20 cellular contexts compared by ENCODE assay signal in genomic region chr1:215819114-215819513, GRCh38.
DNase-seq lines count a peak whose midpoint lies in the region; ATAC-seq and TF ChIP-seq lines count a peak whose summit lies in the region.
"Had no signal": no experiment of that assay in that cellular context is flagged by ENCODE, and none has a peak within 500 bp of the region (broad histone marks: within the 10 kb centered on the region; RNA-seq: fewer than 3 reads in every experiment).

No MANE protein-coding gene starts in this region.

- no peak for TF ChIP-seq CTCF in transverse colon (IDR thresholded peaks at IDR 0.05)

- no peaks in the 10 kb centered on the region for H3K79me1 ChIP-seq in mesenchymal stem cell (replicated peaks; ENCODE audit: low read length, poor library complexity, severe bottlenecking)

- H4K91ac ChIP-seq in mesenchymal stem cell (ENCODE audit: low read length) = no peak overlapping the region

- no peak overlapping the region for H3K9ac ChIP-seq in mesenchymal stem cell (ENCODE audit: low read length)
- H3K9ac ChIP-seq: KMS-11 had no signal

- no peak overlapping the region for H3K23ac ChIP-seq in mesenchymal stem cell (ENCODE audit: low read length in 2 of 2)

- no peak for TF ChIP-seq POLR2A in transverse colon (IDR thresholded peaks at IDR 0.05)

- H2AK5ac ChIP-seq in mesenchymal stem cell (ENCODE audit: low read length, severe bottlenecking) = no peak overlapping the region

- intact Hi-C loops in transverse colon (cut with DNase I; ENCODE audit: low total_unique reads) (no loop called here), left colon (cut with DNase I, micrococcal nuclease) (no loop called here)

- no peaks in the 10 kb centered on the region for H3K36me3 ChIP-seq in mesenchymal stem cell (ENCODE audit: control insufficient read depth in 1 of 2, insufficient read depth in 2 of 2, low read depth in 1 of 2, low read length in 2 of 2)
- H3K36me3 ChIP-seq in transverse colon = no peaks in the 10 kb centered on the region
- H3K36me3 ChIP-seq: SJSA1 had no signal

- no peak for TF ChIP-seq EP300 in transverse colon (IDR thresholded peaks at IDR 0.05; ENCODE audit: low read depth)

- WGBS in mesenchymal stem cell = no CpG with 5 or more reads among the region's 2 CpGs
- 50 to 65% methylated on average over 2 of the region's 2 CpGs for WGBS in transverse colon (ENCODE audit: low coverage in 1 of 2), 2 donors

- no peak for ATAC-seq in left colon
- ATAC-seq: HepG2, Panc1 had no signal

- no peak overlapping the region for H3K4me3 ChIP-seq in mesenchymal stem cell (ENCODE audit: insufficient read depth in 1 of 2, low read depth in 1 of 2, low read length in 2 of 2)
- no peak overlapping the region for H3K4me3 ChIP-seq in transverse colon
- H3K4me3 ChIP-seq: SJSA1 had no signal

- H3K27me3 ChIP-seq in mesenchymal stem cell (ENCODE audit: control insufficient read depth in 1 of 2, insufficient read depth in 1 of 2, low read length in 2 of 2) (no peaks in the 10 kb centered on the region), transverse colon (no peaks in the 10 kb centered on the region)
- H3K27me3 ChIP-seq: SJSA1 had no signal

- H3K4ac ChIP-seq in mesenchymal stem cell (ENCODE audit: low read depth in 1 of 2, low read length in 2 of 2) = no peak overlapping the region

- H2BK5ac ChIP-seq in mesenchymal stem cell (ENCODE audit: low read depth, low read length, poor library complexity, severe bottlenecking) = no peak overlapping the region

- H2BK120ac ChIP-seq in mesenchymal stem cell (ENCODE audit: low read depth, low read length) = no peak overlapping the region

- H3K27ac ChIP-seq in mesenchymal stem cell (ENCODE audit: low read length, poor library complexity, severe bottlenecking) = no peak overlapping the region
- H3K27ac ChIP-seq in transverse colon = no peak overlapping the region
- H3K27ac ChIP-seq: 22Rv1, KMS-11, SJSA1 had no signal

- DNase-seq in A172 (ENCODE audit: low spot score) (peak; percentile 29), HCEC 1CT (peak; percentile 35), astrocyte of the hippocampus (ENCODE audit: low read depth, low spot score) (peak; percentile 17), mesenchymal stem cell (peak; percentile 12), NCI-H1048 (lab: John Stamatoyannopoulos, UW) (no peak), transverse colon (no peak), NAMALWA (ENCODE audit: low spot score) (no peak), left colon (no peak)
- DNase-seq: Caco-2; CD4-positive, alpha-beta T cell; NCI-H1436 treated with DMSO at 0.1 percent for 48 hours; NCI-H2029 treated with DMSO at 0.1 percent for 48 hours; NCI-H2171 treated with DMSO at 0.1 percent for 48 hours; NCI-H446 treated with DMSO at 0.1 percent for 48 hours; NCI-H69 had no signal

- H3K4me1 ChIP-seq in mesenchymal stem cell (ENCODE audit: control insufficient read depth, insufficient read depth, low read depth, low read length) (no peaks in the 10 kb centered on the region), transverse colon (no peaks in the 10 kb centered on the region)
- H3K4me1 ChIP-seq: Caco-2, SJSA1 had no signal

- no peak overlapping the region for H2BK15ac ChIP-seq in mesenchymal stem cell (ENCODE audit: low read depth, poor library complexity, severe bottlenecking)

- H2BK12ac ChIP-seq in mesenchymal stem cell (ENCODE audit: low read length in 2 of 2) = no peak overlapping the region

- no peak overlapping the region for H3K18ac ChIP-seq in mesenchymal stem cell (ENCODE audit: low read depth in 1 of 2, low read length in 2 of 2)

- no peaks in the 10 kb centered on the region for H3K9me3 ChIP-seq in mesenchymal stem cell (ENCODE audit: control insufficient read depth, low read length)
- peaks cover 0 to 2% of the 10 kb centered on the region in 2 donors for H3K9me3 ChIP-seq in transverse colon
- H3K9me3 ChIP-seq: SJSA1 had no signal

- no peak overlapping the region for H3K4me2 ChIP-seq in mesenchymal stem cell (ENCODE audit: low read length, poor library complexity, severe bottlenecking)
- H3K4me2 ChIP-seq: KMS-11 had no signal

- no peak overlapping the region for H4K8ac ChIP-seq in mesenchymal stem cell (ENCODE audit: low read length)

- no peak overlapping the region for H2AFZ ChIP-seq in mesenchymal stem cell (ENCODE audit: low read depth, low read length)

- H3K14ac ChIP-seq in mesenchymal stem cell (ENCODE audit: low read length in 2 of 2) = no peak overlapping the region

- in situ Hi-C loops in transverse colon (cut with MboI; ENCODE audit: low pct_ligation_motif_present in 1 of 4, low pct_unique_long_range_greater_than_20kb in 1 of 4, low sequenced_read_pairs in 3 of 4) = no loop called here

Comparison
In these comparisons a context has a peak if more than half of its experiments do, and no peak if none do; other contexts are left out.
1. DNase-seq: peak in A172 (single experiment), HCEC 1CT (single experiment), astrocyte of the hippocampus (single experiment) and mesenchymal stem cell (single experiment); none in NCI-H1048 (single experiment), transverse colon (single experiment), NAMALWA (single experiment) and left colon (0 of 2).